Comparison of ENCODE assay signal across 1 cellular context in the genomic region with DNA sequence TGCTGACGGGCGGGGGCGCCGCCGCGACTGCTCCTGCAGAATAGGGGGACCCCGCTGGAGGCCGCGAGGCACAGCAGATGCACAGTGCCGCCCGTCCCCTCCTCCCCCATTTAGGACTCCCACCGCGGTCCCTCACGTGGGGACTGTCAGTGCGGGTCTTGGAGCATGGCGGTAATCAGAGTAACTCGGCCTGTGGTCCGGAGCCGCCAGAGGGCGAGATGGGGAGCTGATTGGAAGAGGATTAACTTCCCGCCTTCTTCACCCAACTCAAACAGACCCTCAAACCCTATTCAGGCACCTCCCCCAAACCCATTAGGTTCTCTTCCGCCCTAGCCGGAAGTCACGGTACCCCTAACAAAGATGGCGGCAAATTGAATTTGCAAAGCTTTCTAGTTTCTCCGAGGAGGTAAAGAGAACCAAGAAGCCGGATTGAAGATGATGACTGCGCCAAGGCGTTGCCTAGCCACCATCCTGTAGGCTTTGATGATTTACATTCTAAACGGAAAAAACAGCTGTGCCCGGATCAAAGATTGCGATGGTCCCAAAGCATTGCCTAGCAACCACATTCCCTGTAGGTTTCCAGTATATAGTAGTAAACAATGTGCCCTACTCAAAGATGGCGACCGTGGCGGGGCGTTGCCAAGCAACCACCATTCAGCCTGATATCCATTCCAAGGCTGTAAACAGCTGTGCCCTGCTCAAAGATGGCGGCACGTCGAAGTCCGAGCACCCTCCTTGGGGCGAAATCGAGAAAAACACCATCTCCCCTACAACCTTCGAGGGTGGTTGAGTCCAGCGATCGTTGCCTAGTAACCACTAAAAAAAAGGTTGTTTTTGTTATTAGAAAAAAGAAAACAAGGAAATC.
TF ChIP-seq lines count a peak whose summit lies in the region.

A gene with protein sequence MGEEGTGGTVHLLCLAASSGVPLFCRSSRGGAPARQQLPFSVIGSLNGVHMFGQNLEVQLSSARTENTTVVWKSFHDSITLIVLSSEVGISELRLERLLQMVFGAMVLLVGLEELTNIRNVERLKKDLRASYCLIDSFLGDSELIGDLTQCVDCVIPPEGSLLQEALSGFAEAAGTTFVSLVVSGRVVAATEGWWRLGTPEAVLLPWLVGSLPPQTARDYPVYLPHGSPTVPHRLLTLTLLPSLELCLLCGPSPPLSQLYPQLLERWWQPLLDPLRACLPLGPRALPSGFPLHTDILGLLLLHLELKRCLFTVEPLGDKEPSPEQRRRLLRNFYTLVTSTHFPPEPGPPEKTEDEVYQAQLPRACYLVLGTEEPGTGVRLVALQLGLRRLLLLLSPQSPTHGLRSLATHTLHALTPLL (minus strand): TSS at position 296 of the 865 bp plus-strand sequence. CDS start 186 bp downstream, at position 110.

TF ChIP-seq in K562, 482 proteins besides CTCF, POLR2A, EP300 and RAD21 (continued from another document and continues in another):
- TF ChIP-seq, protein P1, sequence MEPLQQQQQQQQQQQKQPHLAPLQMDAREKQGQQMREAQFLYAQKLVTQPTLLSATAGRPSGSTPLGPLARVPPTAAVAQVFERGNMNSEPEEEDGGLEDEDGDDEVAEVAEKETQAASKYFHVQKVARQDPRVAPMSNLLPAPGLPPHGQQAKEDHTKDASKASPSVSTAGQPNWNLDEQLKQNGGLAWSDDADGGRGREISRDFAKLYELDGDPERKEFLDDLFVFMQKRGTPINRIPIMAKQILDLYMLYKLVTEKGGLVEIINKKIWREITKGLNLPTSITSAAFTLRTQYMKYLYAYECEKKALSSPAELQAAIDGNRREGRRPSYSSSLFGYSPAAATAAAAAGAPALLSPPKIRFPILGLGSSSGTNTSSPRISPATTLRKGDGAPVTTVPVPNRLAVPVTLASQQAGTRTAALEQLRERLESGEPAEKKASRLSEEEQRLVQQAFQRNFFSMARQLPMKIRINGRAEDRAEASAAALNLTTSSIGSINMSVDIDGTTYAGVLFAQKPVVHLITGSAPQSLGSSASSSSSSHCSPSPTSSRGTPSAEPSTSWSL (CRISPR knock-in tag; IDR thresholded peaks at IDR 0.05; ENCODE audit: borderline replicate concordance): no peak
- TF ChIP-seq TEAD1 (CRISPR knock-in tag; IDR thresholded peaks at IDR 0.05): peak in 1 of 2 experiments; percentile 95; a peak in 2 of 4 replicates
- no peak for TF ChIP-seq CTBP1 (IDR thresholded peaks at IDR 0.05; ENCODE audit: borderline replicate concordance)
- TF ChIP-seq PHF20 (IDR thresholded peaks at IDR 0.05; ENCODE audit: partially characterized antibody): peak; percentile 37
- no peak for TF ChIP-seq RBM25 (IDR thresholded peaks at IDR 0.05; ENCODE audit: low read depth, low read length, severe bottlenecking)
- TF ChIP-seq CBFB (CRISPR knock-in tag; IDR thresholded peaks at IDR 0.05): no peak
- TF ChIP-seq ZNF586 (CRISPR knock-in tag; conservative IDR thresholded peaks at IDR 0.05): no peak
- TF ChIP-seq, protein P2, sequence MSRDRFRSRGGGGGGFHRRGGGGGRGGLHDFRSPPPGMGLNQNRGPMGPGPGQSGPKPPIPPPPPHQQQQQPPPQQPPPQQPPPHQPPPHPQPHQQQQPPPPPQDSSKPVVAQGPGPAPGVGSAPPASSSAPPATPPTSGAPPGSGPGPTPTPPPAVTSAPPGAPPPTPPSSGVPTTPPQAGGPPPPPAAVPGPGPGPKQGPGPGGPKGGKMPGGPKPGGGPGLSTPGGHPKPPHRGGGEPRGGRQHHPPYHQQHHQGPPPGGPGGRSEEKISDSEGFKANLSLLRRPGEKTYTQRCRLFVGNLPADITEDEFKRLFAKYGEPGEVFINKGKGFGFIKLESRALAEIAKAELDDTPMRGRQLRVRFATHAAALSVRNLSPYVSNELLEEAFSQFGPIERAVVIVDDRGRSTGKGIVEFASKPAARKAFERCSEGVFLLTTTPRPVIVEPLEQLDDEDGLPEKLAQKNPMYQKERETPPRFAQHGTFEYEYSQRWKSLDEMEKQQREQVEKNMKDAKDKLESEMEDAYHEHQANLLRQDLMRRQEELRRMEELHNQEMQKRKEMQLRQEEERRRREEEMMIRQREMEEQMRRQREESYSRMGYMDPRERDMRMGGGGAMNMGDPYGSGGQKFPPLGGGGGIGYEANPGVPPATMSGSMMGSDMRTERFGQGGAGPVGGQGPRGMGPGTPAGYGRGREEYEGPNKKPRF (IDR thresholded peaks at IDR 0.05; ENCODE audit: low read depth, low read length): no peak
- TF ChIP-seq, protein P3, sequence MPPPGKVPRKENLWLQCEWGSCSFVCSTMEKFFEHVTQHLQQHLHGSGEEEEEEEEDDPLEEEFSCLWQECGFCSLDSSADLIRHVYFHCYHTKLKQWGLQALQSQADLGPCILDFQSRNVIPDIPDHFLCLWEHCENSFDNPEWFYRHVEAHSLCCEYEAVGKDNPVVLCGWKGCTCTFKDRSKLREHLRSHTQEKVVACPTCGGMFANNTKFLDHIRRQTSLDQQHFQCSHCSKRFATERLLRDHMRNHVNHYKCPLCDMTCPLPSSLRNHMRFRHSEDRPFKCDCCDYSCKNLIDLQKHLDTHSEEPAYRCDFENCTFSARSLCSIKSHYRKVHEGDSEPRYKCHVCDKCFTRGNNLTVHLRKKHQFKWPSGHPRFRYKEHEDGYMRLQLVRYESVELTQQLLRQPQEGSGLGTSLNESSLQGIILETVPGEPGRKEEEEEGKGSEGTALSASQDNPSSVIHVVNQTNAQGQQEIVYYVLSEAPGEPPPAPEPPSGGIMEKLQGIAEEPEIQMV (tag; conservative IDR thresholded peaks at IDR 0.05; ENCODE audit: low read depth): no peak
- TF ChIP-seq RUNX1 (IDR thresholded peaks at IDR 0.05; ENCODE audit: low read depth): no peak
- no peak for TF ChIP-seq JUN (IDR thresholded peaks at IDR 0.05; ENCODE audit: borderline replicate concordance, low read depth, low read length)
- no peak for TF ChIP-seq JUN (CRISPR knock-in tag; IDR thresholded peaks at IDR 0.05; ENCODE audit: borderline replicate concordance)
- no peak for TF ChIP-seq NFATC3 (IDR thresholded peaks at IDR 0.05)
- TF ChIP-seq ZFX (CRISPR knock-in tag; IDR thresholded peaks at IDR 0.05): peak; percentile 54
- TF ChIP-seq TAF9B (IDR thresholded peaks at IDR 0.05; ENCODE audit: partially characterized antibody): no peak
- no peak; the same call in 1 of the 2 replicates for TF ChIP-seq MYBL2 (IDR thresholded peaks at IDR 0.05; ENCODE audit: low read depth)
- no peak for TF ChIP-seq MYBL2 (CRISPR knock-in tag; IDR thresholded peaks at IDR 0.05; ENCODE audit: borderline replicate concordance)
- TF ChIP-seq TCF7L2 (IDR thresholded peaks at IDR 0.05; ENCODE audit: low read depth, low read length): peak; percentile 91
- peak; percentile 90 for TF ChIP-seq FOXJ3 (CRISPR knock-in tag; IDR thresholded peaks at IDR 0.05)
- TF ChIP-seq, protein P4, sequence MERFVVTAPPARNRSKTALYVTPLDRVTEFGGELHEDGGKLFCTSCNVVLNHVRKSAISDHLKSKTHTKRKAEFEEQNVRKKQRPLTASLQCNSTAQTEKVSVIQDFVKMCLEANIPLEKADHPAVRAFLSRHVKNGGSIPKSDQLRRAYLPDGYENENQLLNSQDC (CRISPR knock-in tag; IDR thresholded peaks at IDR 0.05): no peak
- no peak for TF ChIP-seq ZZZ3 (IDR thresholded peaks at IDR 0.05)
- TF ChIP-seq, protein P5, sequence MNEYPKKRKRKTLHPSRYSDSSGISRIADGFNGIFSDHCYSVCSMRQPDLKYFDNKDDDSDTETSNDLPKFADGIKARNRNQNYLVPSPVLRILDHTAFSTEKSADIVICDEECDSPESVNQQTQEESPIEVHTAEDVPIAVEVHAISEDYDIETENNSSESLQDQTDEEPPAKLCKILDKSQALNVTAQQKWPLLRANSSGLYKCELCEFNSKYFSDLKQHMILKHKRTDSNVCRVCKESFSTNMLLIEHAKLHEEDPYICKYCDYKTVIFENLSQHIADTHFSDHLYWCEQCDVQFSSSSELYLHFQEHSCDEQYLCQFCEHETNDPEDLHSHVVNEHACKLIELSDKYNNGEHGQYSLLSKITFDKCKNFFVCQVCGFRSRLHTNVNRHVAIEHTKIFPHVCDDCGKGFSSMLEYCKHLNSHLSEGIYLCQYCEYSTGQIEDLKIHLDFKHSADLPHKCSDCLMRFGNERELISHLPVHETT (CRISPR knock-in tag; conservative IDR thresholded peaks at IDR 0.05 in 1 of 2, IDR thresholded peaks at IDR 0.05 in 1 of 2): no peak; a peak in 1 of 4 replicates
- no peak for TF ChIP-seq MTA1 (IDR thresholded peaks at IDR 0.05; ENCODE audit: borderline replicate concordance)
- no peak for TF ChIP-seq ADNP (tag; IDR thresholded peaks at IDR 0.05)
- no peak for TF ChIP-seq ASH1L (IDR thresholded peaks at IDR 0.05; ENCODE audit: borderline replicate concordance, low read depth, partially characterized antibody)
- no peak for TF ChIP-seq KAT7 (CRISPR knock-in tag; IDR thresholded peaks at IDR 0.05; ENCODE audit: borderline replicate concordance)
- no peak for TF ChIP-seq SMAD3 (CRISPR knock-in tag; conservative IDR thresholded peaks at IDR 0.05)
- TF ChIP-seq ATF1 (CRISPR knock-in tag; IDR thresholded peaks at IDR 0.05): no peak
- peak; percentile 61; the same call in 1 of the 2 replicates for TF ChIP-seq ATF1 (tag; IDR thresholded peaks at IDR 0.05)
- TF ChIP-seq KAT2B (IDR thresholded peaks at IDR 0.05; ENCODE audit: low read depth, low read length): no peak
- TF ChIP-seq RB1 (IDR thresholded peaks at IDR 0.05; ENCODE audit: low read depth): peak; percentile 30; the same call in 1 of the 2 replicates
- TF ChIP-seq RHOXF2B (CRISPR knock-in tag; conservative IDR thresholded peaks at IDR 0.05): no peak
- TF ChIP-seq ZNF445 (CRISPR knock-in tag; IDR thresholded peaks at IDR 0.05; ENCODE audit: low read depth): no peak
- TF ChIP-seq POLR3G (IDR thresholded peaks at IDR 0.05; ENCODE audit: extremely low read depth, insufficient read length, insufficient replicate concordance): no peak
- TF ChIP-seq SMARCC2 (IDR thresholded peaks at IDR 0.05; ENCODE audit: low read depth): no peak
- TF ChIP-seq MYNN (IDR thresholded peaks at IDR 0.05): peak; percentile 70; the same call in 1 of the 2 replicates
- TF ChIP-seq MYNN (CRISPR knock-in tag; IDR thresholded peaks at IDR 0.05): no peak
- TF ChIP-seq, protein P6, sequence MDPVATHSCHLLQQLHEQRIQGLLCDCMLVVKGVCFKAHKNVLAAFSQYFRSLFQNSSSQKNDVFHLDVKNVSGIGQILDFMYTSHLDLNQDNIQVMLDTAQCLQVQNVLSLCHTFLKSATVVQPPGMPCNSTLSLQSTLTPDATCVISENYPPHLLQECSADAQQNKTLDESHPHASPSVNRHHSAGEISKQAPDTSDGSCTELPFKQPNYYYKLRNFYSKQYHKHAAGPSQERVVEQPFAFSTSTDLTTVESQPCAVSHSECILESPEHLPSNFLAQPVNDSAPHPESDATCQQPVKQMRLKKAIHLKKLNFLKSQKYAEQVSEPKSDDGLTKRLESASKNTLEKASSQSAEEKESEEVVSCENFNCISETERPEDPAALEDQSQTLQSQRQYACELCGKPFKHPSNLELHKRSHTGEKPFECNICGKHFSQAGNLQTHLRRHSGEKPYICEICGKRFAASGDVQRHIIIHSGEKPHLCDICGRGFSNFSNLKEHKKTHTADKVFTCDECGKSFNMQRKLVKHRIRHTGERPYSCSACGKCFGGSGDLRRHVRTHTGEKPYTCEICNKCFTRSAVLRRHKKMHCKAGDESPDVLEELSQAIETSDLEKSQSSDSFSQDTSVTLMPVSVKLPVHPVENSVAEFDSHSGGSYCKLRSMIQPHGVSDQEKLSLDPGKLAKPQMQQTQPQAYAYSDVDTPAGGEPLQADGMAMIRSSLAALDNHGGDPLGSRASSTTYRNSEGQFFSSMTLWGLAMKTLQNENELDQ (CRISPR knock-in tag; IDR thresholded peaks at IDR 0.05; ENCODE audit: borderline replicate concordance): no peak
- TF ChIP-seq, protein P7, sequence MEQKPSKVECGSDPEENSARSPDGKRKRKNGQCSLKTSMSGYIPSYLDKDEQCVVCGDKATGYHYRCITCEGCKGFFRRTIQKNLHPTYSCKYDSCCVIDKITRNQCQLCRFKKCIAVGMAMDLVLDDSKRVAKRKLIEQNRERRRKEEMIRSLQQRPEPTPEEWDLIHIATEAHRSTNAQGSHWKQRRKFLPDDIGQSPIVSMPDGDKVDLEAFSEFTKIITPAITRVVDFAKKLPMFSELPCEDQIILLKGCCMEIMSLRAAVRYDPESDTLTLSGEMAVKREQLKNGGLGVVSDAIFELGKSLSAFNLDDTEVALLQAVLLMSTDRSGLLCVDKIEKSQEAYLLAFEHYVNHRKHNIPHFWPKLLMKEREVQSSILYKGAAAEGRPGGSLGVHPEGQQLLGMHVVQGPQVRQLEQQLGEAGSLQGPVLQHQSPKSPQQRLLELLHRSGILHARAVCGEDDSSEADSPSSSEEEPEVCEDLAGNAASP (IDR thresholded peaks at IDR 0.05): no peak
- no peak for TF ChIP-seq FOXM1 (IDR thresholded peaks at IDR 0.05; ENCODE audit: low read depth)
- TF ChIP-seq FOXM1 (CRISPR knock-in tag; IDR thresholded peaks at IDR 0.05; ENCODE audit: low read depth): no peak
- no peak for TF ChIP-seq ERF (CRISPR knock-in tag; IDR thresholded peaks at IDR 0.05)
- no peak for TF ChIP-seq ZNF165 (CRISPR knock-in tag; IDR thresholded peaks at IDR 0.05; ENCODE audit: borderline replicate concordance)
- no peak for TF ChIP-seq E2F3 (CRISPR knock-in tag; IDR thresholded peaks at IDR 0.05)
- TF ChIP-seq GATA2 (CRISPR knock-in tag; IDR thresholded peaks at IDR 0.05): no peak
- peak; percentile 82 for TF ChIP-seq HCFC1 (IDR thresholded peaks at IDR 0.05; ENCODE audit: low read depth, low read length)
- TF ChIP-seq, protein P8, sequence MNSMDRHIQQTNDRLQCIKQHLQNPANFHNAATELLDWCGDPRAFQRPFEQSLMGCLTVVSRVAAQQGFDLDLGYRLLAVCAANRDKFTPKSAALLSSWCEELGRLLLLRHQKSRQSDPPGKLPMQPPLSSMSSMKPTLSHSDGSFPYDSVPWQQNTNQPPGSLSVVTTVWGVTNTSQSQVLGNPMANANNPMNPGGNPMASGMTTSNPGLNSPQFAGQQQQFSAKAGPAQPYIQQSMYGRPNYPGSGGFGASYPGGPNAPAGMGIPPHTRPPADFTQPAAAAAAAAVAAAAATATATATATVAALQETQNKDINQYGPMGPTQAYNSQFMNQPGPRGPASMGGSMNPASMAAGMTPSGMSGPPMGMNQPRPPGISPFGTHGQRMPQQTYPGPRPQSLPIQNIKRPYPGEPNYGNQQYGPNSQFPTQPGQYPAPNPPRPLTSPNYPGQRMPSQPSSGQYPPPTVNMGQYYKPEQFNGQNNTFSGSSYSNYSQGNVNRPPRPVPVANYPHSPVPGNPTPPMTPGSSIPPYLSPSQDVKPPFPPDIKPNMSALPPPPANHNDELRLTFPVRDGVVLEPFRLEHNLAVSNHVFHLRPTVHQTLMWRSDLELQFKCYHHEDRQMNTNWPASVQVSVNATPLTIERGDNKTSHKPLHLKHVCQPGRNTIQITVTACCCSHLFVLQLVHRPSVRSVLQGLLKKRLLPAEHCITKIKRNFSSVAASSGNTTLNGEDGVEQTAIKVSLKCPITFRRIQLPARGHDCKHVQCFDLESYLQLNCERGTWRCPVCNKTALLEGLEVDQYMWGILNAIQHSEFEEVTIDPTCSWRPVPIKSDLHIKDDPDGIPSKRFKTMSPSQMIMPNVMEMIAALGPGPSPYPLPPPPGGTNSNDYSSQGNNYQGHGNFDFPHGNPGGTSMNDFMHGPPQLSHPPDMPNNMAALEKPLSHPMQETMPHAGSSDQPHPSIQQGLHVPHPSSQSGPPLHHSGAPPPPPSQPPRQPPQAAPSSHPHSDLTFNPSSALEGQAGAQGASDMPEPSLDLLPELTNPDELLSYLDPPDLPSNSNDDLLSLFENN (IDR thresholded peaks at IDR 0.05; ENCODE audit: low read depth in 2 of 2, low read length in 2 of 2): no peak
- TF ChIP-seq PYGO2 (tag; IDR thresholded peaks at IDR 0.05): no peak
- no peak for TF ChIP-seq KHSRP (IDR thresholded peaks at IDR 0.05)
